ENCODE assay signal across 1 cellular context in genomic region chr16:67561824-67562525, GRCh38.
TF ChIP-seq lines count a peak whose summit lies in the region.

No MANE protein-coding gene starts in this region.

TF ChIP-seq in H1, 55 proteins besides CTCF, POLR2A, EP300 and RAD21 (continued from another document):
- TF ChIP-seq, protein P1, sequence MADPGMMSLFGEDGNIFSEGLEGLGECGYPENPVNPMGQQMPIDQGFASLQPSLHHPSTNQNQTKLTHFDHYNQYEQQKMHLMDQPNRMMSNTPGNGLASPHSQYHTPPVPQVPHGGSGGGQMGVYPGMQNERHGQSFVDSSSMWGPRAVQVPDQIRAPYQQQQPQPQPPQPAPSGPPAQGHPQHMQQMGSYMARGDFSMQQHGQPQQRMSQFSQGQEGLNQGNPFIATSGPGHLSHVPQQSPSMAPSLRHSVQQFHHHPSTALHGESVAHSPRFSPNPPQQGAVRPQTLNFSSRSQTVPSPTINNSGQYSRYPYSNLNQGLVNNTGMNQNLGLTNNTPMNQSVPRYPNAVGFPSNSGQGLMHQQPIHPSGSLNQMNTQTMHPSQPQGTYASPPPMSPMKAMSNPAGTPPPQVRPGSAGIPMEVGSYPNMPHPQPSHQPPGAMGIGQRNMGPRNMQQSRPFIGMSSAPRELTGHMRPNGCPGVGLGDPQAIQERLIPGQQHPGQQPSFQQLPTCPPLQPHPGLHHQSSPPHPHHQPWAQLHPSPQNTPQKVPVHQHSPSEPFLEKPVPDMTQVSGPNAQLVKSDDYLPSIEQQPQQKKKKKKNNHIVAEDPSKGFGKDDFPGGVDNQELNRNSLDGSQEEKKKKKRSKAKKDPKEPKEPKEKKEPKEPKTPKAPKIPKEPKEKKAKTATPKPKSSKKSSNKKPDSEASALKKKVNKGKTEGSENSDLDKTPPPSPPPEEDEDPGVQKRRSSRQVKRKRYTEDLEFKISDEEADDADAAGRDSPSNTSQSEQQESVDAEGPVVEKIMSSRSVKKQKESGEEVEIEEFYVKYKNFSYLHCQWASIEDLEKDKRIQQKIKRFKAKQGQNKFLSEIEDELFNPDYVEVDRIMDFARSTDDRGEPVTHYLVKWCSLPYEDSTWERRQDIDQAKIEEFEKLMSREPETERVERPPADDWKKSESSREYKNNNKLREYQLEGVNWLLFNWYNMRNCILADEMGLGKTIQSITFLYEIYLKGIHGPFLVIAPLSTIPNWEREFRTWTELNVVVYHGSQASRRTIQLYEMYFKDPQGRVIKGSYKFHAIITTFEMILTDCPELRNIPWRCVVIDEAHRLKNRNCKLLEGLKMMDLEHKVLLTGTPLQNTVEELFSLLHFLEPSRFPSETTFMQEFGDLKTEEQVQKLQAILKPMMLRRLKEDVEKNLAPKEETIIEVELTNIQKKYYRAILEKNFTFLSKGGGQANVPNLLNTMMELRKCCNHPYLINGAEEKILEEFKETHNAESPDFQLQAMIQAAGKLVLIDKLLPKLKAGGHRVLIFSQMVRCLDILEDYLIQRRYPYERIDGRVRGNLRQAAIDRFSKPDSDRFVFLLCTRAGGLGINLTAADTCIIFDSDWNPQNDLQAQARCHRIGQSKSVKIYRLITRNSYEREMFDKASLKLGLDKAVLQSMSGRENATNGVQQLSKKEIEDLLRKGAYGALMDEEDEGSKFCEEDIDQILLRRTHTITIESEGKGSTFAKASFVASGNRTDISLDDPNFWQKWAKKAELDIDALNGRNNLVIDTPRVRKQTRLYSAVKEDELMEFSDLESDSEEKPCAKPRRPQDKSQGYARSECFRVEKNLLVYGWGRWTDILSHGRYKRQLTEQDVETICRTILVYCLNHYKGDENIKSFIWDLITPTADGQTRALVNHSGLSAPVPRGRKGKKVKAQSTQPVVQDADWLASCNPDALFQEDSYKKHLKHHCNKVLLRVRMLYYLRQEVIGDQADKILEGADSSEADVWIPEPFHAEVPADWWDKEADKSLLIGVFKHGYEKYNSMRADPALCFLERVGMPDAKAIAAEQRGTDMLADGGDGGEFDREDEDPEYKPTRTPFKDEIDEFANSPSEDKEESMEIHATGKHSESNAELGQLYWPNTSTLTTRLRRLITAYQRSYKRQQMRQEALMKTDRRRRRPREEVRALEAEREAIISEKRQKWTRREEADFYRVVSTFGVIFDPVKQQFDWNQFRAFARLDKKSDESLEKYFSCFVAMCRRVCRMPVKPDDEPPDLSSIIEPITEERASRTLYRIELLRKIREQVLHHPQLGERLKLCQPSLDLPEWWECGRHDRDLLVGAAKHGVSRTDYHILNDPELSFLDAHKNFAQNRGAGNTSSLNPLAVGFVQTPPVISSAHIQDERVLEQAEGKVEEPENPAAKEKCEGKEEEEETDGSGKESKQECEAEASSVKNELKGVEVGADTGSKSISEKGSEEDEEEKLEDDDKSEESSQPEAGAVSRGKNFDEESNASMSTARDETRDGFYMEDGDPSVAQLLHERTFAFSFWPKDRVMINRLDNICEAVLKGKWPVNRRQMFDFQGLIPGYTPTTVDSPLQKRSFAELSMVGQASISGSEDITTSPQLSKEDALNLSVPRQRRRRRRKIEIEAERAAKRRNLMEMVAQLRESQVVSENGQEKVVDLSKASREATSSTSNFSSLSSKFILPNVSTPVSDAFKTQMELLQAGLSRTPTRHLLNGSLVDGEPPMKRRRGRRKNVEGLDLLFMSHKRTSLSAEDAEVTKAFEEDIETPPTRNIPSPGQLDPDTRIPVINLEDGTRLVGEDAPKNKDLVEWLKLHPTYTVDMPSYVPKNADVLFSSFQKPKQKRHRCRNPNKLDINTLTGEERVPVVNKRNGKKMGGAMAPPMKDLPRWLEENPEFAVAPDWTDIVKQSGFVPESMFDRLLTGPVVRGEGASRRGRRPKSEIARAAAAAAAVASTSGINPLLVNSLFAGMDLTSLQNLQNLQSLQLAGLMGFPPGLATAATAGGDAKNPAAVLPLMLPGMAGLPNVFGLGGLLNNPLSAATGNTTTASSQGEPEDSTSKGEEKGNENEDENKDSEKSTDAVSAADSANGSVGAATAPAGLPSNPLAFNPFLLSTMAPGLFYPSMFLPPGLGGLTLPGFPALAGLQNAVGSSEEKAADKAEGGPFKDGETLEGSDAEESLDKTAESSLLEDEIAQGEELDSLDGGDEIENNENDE (IDR thresholded peaks at IDR 0.05; ENCODE audit: insufficient replicate concordance, low read length): no peak
- no peak for TF ChIP-seq SP2 (IDR thresholded peaks at IDR 0.05; ENCODE audit: low read length)
- no peak for TF ChIP-seq ZNF274 (IDR thresholded peaks at IDR 0.05; ENCODE audit: borderline replicate concordance, extremely low read depth, low read length)
- no peak for TF ChIP-seq JUN (IDR thresholded peaks at IDR 0.05; ENCODE audit: low read depth, low read length)
- TF ChIP-seq PHF8 (conservative IDR thresholded peaks at IDR 0.05; ENCODE audit: low read depth, low read length): peak; percentile 82; the same call in 1 of the 2 replicates
- no peak for TF ChIP-seq TEAD4 (IDR thresholded peaks at IDR 0.05; ENCODE audit: low read depth, low read length)
- no peak for TF ChIP-seq SIX5 (IDR thresholded peaks at IDR 0.05; ENCODE audit: low read depth, low read length)
- TF ChIP-seq TAF1 (IDR thresholded peaks at IDR 0.05; ENCODE audit: low read depth, low read length): no peak; the same call in 1 of the 2 replicates
- TF ChIP-seq CHD1 (IDR thresholded peaks at IDR 0.05; ENCODE audit: low read depth, low read length): no peak
- TF ChIP-seq CBX5 (IDR thresholded peaks at IDR 0.05; ENCODE audit: low read depth, low read length): no peak
- TF ChIP-seq FOSL1 (IDR thresholded peaks at IDR 0.05; ENCODE audit: insufficient read depth, low read depth, low read length): no peak
- TF ChIP-seq CBX8 (IDR thresholded peaks at IDR 0.05; ENCODE audit: borderline replicate concordance, low read depth, low read length): no peak
- TF ChIP-seq KDM5A (IDR thresholded peaks at IDR 0.05; ENCODE audit: low read length): no peak; the same call in 1 of the 2 replicates
- TF ChIP-seq SP1 (IDR thresholded peaks at IDR 0.05; ENCODE audit: low read depth, low read length): 0 out of 2 replicates have a peak, but pooled peaks have one; percentile 35
- TF ChIP-seq EZH2 (IDR thresholded peaks at IDR 0.05; ENCODE audit: low read depth, low read length, severe bottlenecking): no peak
- 0 out of 2 replicates have a peak, but pooled peaks have one; percentile 30 for TF ChIP-seq TCF12 (IDR thresholded peaks at IDR 0.05; ENCODE audit: low read depth, low read length)
- TF ChIP-seq RXRA (IDR thresholded peaks at IDR 0.05; ENCODE audit: insufficient read depth, low read depth, low read length): no peak
- no peak for TF ChIP-seq BCL11A (IDR thresholded peaks at IDR 0.05; ENCODE audit: low read depth in 2 of 2, low read length in 2 of 2)
- TF ChIP-seq RBBP5 (IDR thresholded peaks at IDR 0.05; ENCODE audit: borderline replicate concordance, low read depth, low read length): no peak; the same call in 1 of the 2 replicates
- peak; percentile 70 for TF ChIP-seq ASH2L (IDR thresholded peaks at IDR 0.05; ENCODE audit: low read length)
- TF ChIP-seq SIRT6 (IDR thresholded peaks at IDR 0.05; ENCODE audit: low read length): no peak
- TF ChIP-seq CTBP2 (IDR thresholded peaks at IDR 0.05; ENCODE audit: borderline replicate concordance, insufficient read depth, insufficient read length, low read length): peak; percentile 24
- TF ChIP-seq, protein P2, sequence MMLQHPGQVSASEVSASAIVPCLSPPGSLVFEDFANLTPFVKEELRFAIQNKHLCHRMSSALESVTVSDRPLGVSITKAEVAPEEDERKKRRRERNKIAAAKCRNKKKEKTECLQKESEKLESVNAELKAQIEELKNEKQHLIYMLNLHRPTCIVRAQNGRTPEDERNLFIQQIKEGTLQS (IDR thresholded peaks at IDR 0.05; ENCODE audit: insufficient read depth, low read depth, low read length): peak; percentile 77; the same call in 1 of the 2 replicates
- no peak for TF ChIP-seq EGR1 (IDR thresholded peaks at IDR 0.05; ENCODE audit: borderline replicate concordance, low read depth, low read length)
- TF ChIP-seq MAX (IDR thresholded peaks at IDR 0.05): peak; percentile 52; the same call in 1 of the 2 replicates
- TF ChIP-seq TAF7 (optimal IDR thresholded peaks at IDR 0.05; ENCODE audit: borderline replicate concordance, low read depth, low read length): peak; percentile 71
- TF ChIP-seq, protein P3, sequence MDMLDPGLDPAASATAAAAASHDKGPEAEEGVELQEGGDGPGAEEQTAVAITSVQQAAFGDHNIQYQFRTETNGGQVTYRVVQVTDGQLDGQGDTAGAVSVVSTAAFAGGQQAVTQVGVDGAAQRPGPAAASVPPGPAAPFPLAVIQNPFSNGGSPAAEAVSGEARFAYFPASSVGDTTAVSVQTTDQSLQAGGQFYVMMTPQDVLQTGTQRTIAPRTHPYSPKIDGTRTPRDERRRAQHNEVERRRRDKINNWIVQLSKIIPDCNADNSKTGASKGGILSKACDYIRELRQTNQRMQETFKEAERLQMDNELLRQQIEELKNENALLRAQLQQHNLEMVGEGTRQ (IDR thresholded peaks at IDR 0.05; ENCODE audit: low read length): peak; percentile 47; the same call in 1 of the 2 replicates
- no peak for TF ChIP-seq GABPA (IDR thresholded peaks at IDR 0.05; ENCODE audit: borderline replicate concordance, insufficient read depth, low read length)
- peak; percentile 88 for TF ChIP-seq KDM4A (IDR thresholded peaks at IDR 0.05; ENCODE audit: low read depth, low read length, severe bottlenecking)
- TF ChIP-seq JUND (IDR thresholded peaks at IDR 0.05; ENCODE audit: low read length): no peak
- TF ChIP-seq POLR2AphosphoS5 (IDR thresholded peaks at IDR 0.05; ENCODE audit: low read depth, low read length): peak; percentile 80
- peak; percentile 88 to 95; a peak in 3 of 4 replicates for TF ChIP-seq HDAC2 (IDR thresholded peaks at IDR 0.05; ENCODE audit: borderline replicate concordance in 1 of 2, low read depth in 2 of 2, low read length in 2 of 2)
- 0 out of 2 replicates have a peak, but pooled peaks have one; percentile 2 for TF ChIP-seq CEBPB (IDR thresholded peaks at IDR 0.05; ENCODE audit: low read depth, low read length)
- TF ChIP-seq SP4 (IDR thresholded peaks at IDR 0.05; ENCODE audit: low read length): no peak
- no peak for TF ChIP-seq ATF2 (IDR thresholded peaks at IDR 0.05; ENCODE audit: low read length)
- TF ChIP-seq SAP30 (IDR thresholded peaks at IDR 0.05; ENCODE audit: insufficient read depth, insufficient replicate concordance, low read length): no peak
- peak; percentile 61 for TF ChIP-seq TBP (IDR thresholded peaks at IDR 0.05; ENCODE audit: low read depth, low read length)
- TF ChIP-seq RFX5 (IDR thresholded peaks at IDR 0.05; ENCODE audit: borderline replicate concordance, low read depth, low read length): no peak
- TF ChIP-seq KDM1A (IDR thresholded peaks at IDR 0.05; ENCODE audit: borderline replicate concordance, low read length): no peak
- peak; percentile 74 for TF ChIP-seq SRF (IDR thresholded peaks at IDR 0.05; ENCODE audit: low read depth, low read length)
- no peak for TF ChIP-seq POU5F1 (IDR thresholded peaks at IDR 0.05; ENCODE audit: low read depth, low read length)
- no peak for TF ChIP-seq NANOG (IDR thresholded peaks at IDR 0.05; ENCODE audit: insufficient read depth, low read depth, low read length, poor library complexity, severe bottlenecking)
- no peak for TF ChIP-seq CHD2 (IDR thresholded peaks at IDR 0.05; ENCODE audit: low read length)
- TF ChIP-seq, protein P4, sequence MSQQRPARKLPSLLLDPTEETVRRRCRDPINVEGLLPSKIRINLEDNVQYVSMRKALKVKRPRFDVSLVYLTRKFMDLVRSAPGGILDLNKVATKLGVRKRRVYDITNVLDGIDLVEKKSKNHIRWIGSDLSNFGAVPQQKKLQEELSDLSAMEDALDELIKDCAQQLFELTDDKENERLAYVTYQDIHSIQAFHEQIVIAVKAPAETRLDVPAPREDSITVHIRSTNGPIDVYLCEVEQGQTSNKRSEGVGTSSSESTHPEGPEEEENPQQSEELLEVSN (IDR thresholded peaks at IDR 0.05): peak; percentile 81
- peak; percentile 94 for TF ChIP-seq BACH1 (IDR thresholded peaks at IDR 0.05; ENCODE audit: low read length)
- peak; percentile 96 for TF ChIP-seq CREB1 (IDR thresholded peaks at IDR 0.05)
- no peak; the same call in 1 of the 2 replicates for TF ChIP-seq MAFK (IDR thresholded peaks at IDR 0.05; ENCODE audit: low read depth, low read length)
